23 cellular contexts compared by ENCODE assay signal in the genomic region with DNA sequence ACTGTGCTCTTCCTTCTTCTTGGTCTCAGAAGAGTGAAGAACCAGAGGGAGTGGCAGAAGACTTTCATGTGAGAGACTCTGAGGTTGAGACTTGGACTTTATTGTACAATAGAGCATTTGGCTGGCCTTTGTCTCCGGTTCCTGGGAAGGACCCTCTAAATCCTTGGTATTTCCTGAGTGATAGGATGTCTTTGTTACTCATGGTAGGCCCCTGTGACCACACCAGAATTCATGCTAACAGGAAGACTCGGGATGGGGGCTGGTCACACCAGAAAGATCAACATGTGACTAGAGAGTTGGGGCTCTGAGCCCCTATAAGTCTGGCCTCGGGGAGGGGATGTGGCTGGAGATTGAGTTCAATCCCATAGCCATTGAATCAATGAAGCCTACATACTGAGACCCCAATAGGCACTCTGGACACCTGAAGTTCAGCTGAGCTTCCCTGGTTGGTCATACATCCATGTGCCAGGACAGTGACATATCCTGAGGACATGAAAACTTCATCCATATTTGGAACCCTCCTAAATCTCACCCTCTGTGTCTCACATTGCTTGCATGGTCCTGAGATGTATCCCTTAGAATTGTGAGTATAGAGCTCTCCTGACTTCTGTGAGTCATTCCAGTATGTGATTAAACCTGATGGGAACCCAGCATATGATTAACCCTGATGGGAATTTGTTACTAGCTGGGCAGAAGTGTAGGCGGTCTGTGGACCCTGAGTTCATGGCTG.
A peak's percentile ranks its signal among the peaks of the same experiment; 100 is the strongest.
DNase-seq lines count a peak whose midpoint lies in the region; ATAC-seq and TF ChIP-seq lines count a peak whose summit lies in the region.
"Had no signal": no experiment of that assay in that cellular context is flagged by ENCODE, and none has a peak within 500 bp of the region (broad histone marks: within the 10 kb centered on the region; RNA-seq: fewer than 3 reads in every experiment).

No MANE protein-coding gene starts in this region.

- peak overlapping the region in 1 of 2 experiments; percentile 10 for H2BK12ac ChIP-seq in mesenchymal stem cell (ENCODE audit: low read length in 2 of 2)

- H3K9ac ChIP-seq in mesenchymal stem cell (ENCODE audit: low read length), result no peak overlapping the region

- H3K9me3 Mint-ChIP-seq in activated CD8-positive, alpha-beta T cell treated with anti-CD3 and anti-CD28 coated beads for 36 hours, result no peaks in the 10 kb centered on the region
- H3K9me3 Mint-ChIP-seq in Caco-2 (ENCODE audit: unreplicated experiment), result no peaks in the 10 kb centered on the region
- H3K9me3 Mint-ChIP-seq: activated T-helper 1 cell treated with anti-CD3 and anti-CD28 coated beads, Interleukin-12 subunit alpha, Interleukin-12 subunit beta, Interleukin-2, Interleukin-4 antibody, amounts not matched to agents 30 ng/mL and 10 ng/mL and 1 ng/mL, durations not matched to agents 14 hours and 24 hours and 36 hours; nephron progenitor cell had no signal

- H3K36me3 ChIP-seq in right atrium auricular region, result no peaks in the 10 kb centered on the region
- H3K36me3 ChIP-seq in mesenchymal stem cell (ENCODE audit: control insufficient read depth in 1 of 2, insufficient read depth in 2 of 2, low read depth in 1 of 2, low read length in 2 of 2), result no peaks in the 10 kb centered on the region
- H3K36me3 ChIP-seq in Caco-2 (ENCODE audit: control insufficient read depth, insufficient read depth, low read length), result no peaks in the 10 kb centered on the region
- no peaks in the 10 kb centered on the region for H3K36me3 ChIP-seq in hepatocyte (replicated peaks; ENCODE audit: insufficient read depth, low read depth)
- H3K36me3 ChIP-seq: cardiac muscle cell, gastrocnemius medialis, vagina had no signal

- H3K9me2 ChIP-seq in hepatocyte (replicated peaks; ENCODE audit: insufficient read depth), result no peaks in the 10 kb centered on the region

- H3K27ac ChIP-seq in right atrium auricular region (no peak overlapping the region), coronary artery (no peak overlapping the region), mesenchymal stem cell (ENCODE audit: low read length, poor library complexity, severe bottlenecking) (no peak overlapping the region), hepatocyte (no peak overlapping the region)
- H3K27ac ChIP-seq: A549, C4-2B, cardiac muscle cell, gastrocnemius medialis, vagina had no signal

- no peaks in the 10 kb centered on the region for H3K79me1 ChIP-seq in mesenchymal stem cell (replicated peaks; ENCODE audit: low read length, poor library complexity, severe bottlenecking)

- no TSS peak for BruUV-seq in Caco-2 (replicated peaks; lab: Mats Ljungman, UMichigan)

- CTCF ChIA-PET in activated CD8-positive, alpha-beta T cell treated with anti-CD3 and anti-CD28 coated beads for 36 hours (lab: Charles Lee), result no interaction called here
- CTCF ChIA-PET in Caco-2 (lab: Charles Lee), result no interaction called here

- H2BK5ac ChIP-seq in mesenchymal stem cell (ENCODE audit: low read depth, low read length, poor library complexity, severe bottlenecking), result peak overlapping the region; percentile 20

- H2BK15ac ChIP-seq in mesenchymal stem cell (ENCODE audit: low read depth, poor library complexity, severe bottlenecking), result no peak overlapping the region

- peaks cover 0 to 41% of the 10 kb centered on the region in 2 donors for H3K4me1 ChIP-seq in right atrium auricular region
- peaks cover 42% of the 10 kb centered on the region for H3K4me1 ChIP-seq in mesenchymal stem cell (ENCODE audit: control insufficient read depth, insufficient read depth, low read depth, low read length)
- H3K4me1 ChIP-seq in Caco-2, result no peaks in the 10 kb centered on the region
- H3K4me1 ChIP-seq in hepatocyte (ENCODE audit: insufficient read depth), result peaks cover 3% of the 10 kb centered on the region
- H3K4me1 ChIP-seq: A549 had no signal

- POLR2A ChIA-PET in activated CD8-positive, alpha-beta T cell treated with anti-CD3 and anti-CD28 coated beads for 36 hours (lab: Charles Lee), result interaction anchor here (1.2 kb wide), 1 partner anchor 17 kb away, joined by 3 read pairs; no protein-coding TSS in a partner anchor
- POLR2A ChIA-PET in Caco-2 (lab: Charles Lee), result no interaction called here

- no peak overlapping the region for H3K23ac ChIP-seq in mesenchymal stem cell (ENCODE audit: low read length in 2 of 2)

- H3K18ac ChIP-seq in mesenchymal stem cell (ENCODE audit: low read depth in 1 of 2, low read length in 2 of 2), result no peak overlapping the region

- H3K4me2 ChIP-seq in mesenchymal stem cell (ENCODE audit: low read length, poor library complexity, severe bottlenecking) (no peak overlapping the region), hepatocyte (no peak overlapping the region)
- H3K4me2 ChIP-seq: A549 had no signal

- DNase-seq in right atrium auricular region (ENCODE audit: low spot score) (peak; percentile 53), Right ventricle myocardium inferior (ENCODE audit: missing footprints) (no peak), coronary artery (ENCODE audit: low spot score) (peak; percentile 28), mesenchymal stem cell (peak; percentile 36), Caco-2 (no peak), hepatocyte (ENCODE audit: low spot score) (no peak)
- DNase-seq in activated CD8-positive, alpha-beta T cell treated with anti-CD3 and anti-CD28 coated beads for 36 hours, result no peak
- DNase-seq: erythroblast, gastrocnemius medialis, left cardiac atrium, NCI-H146, NCI-H2171, NCI-H526, nephron progenitor cell, Right ventricle myocardium superior had no signal

- intact Hi-C loops in Right ventricle myocardium inferior (cut with DNase I) (loop anchor here (10.0 kb wide), 1 partner anchor 108 kb away; no protein-coding TSS in a partner anchor), Caco-2 (cut with micrococcal nuclease; ENCODE audit: unreplicated experiment) (loop anchor here (10.0 kb wide), 1 partner anchor 202 kb away; a partner anchor contains a TSS)
- intact Hi-C loops in activated CD8-positive, alpha-beta T cell treated with anti-CD3 and anti-CD28 coated beads for 36 hours (cut with micrococcal nuclease), result no loop called here

- peak overlapping the region; percentile 55 for H4K91ac ChIP-seq in mesenchymal stem cell (ENCODE audit: low read length)

- peaks cover 7% of the 10 kb centered on the region for H3K4me1 Mint-ChIP-seq in activated CD8-positive, alpha-beta T cell treated with anti-CD3 and anti-CD28 coated beads for 36 hours (ENCODE audit: low read depth)
- H3K4me1 Mint-ChIP-seq in Caco-2 (ENCODE audit: low read depth, unreplicated experiment), result no peaks in the 10 kb centered on the region

- H3K4me3 ChIP-seq in right atrium auricular region (no peak overlapping the region), coronary artery (no peak overlapping the region), mesenchymal stem cell (ENCODE audit: insufficient read depth in 1 of 2, low read depth in 1 of 2, low read length in 2 of 2) (no peak overlapping the region), Caco-2 (ENCODE audit: low read depth, low read length) (no peak overlapping the region), hepatocyte (no peak overlapping the region)
- H3K4me3 ChIP-seq: A549, cardiac muscle cell, gastrocnemius medialis, vagina had no signal

- H2AK5ac ChIP-seq in mesenchymal stem cell (ENCODE audit: low read length, severe bottlenecking), result peak overlapping the region; percentile 11

- H2AFZ ChIP-seq in mesenchymal stem cell (ENCODE audit: low read depth, low read length) (no peak overlapping the region), hepatocyte (no peak overlapping the region)

- no peaks in the 10 kb centered on the region for H3K9me3 ChIP-seq in right atrium auricular region
- no peaks in the 10 kb centered on the region for H3K9me3 ChIP-seq in mesenchymal stem cell (ENCODE audit: control insufficient read depth, low read length)
- H3K9me3 ChIP-seq in Caco-2, result no peaks in the 10 kb centered on the region
- no peaks in the 10 kb centered on the region for H3K9me3 ChIP-seq in hepatocyte (ENCODE audit: low read depth)
- H3K9me3 ChIP-seq: A549, gastrocnemius medialis, vagina had no signal

- H3K27ac Mint-ChIP-seq in activated CD8-positive, alpha-beta T cell treated with anti-CD3 and anti-CD28 coated beads for 36 hours, result no peak overlapping the region
- H3K27ac Mint-ChIP-seq in Caco-2 (ENCODE audit: unreplicated experiment), result no peak overlapping the region
- H3K27ac Mint-ChIP-seq: activated T-helper 1 cell treated with anti-CD3 and anti-CD28 coated beads, Interleukin-12 subunit alpha, Interleukin-12 subunit beta, Interleukin-2, Interleukin-4 antibody, amounts not matched to agents 30 ng/mL and 10 ng/mL and 1 ng/mL, durations not matched to agents 14 hours and 24 hours and 36 hours; nephron progenitor cell had no signal

- no peak overlapping the region for H4K8ac ChIP-seq in mesenchymal stem cell (ENCODE audit: low read length)

- TF ChIP-seq CTCF in right atrium auricular region (IDR thresholded peaks at IDR 0.05) (no peak), coronary artery (IDR thresholded peaks at IDR 0.05) (no peak), Caco-2 (IDR thresholded peaks at IDR 0.05; ENCODE audit: insufficient read depth in 1 of 2, low read depth in 1 of 2, low read length in 1 of 2, severe bottlenecking in 1 of 2, unreplicated experiment in 1 of 2) (no peak), hepatocyte (IDR thresholded peaks at IDR 0.05; ENCODE audit: poor library complexity) (no peak)
- TF ChIP-seq CTCF in activated CD8-positive, alpha-beta T cell treated with anti-CD3 and anti-CD28 coated beads for 36 hours (IDR thresholded peaks at IDR 0.05), result no peak

- no peak for ATAC-seq in Right ventricle myocardium inferior
- ATAC-seq in activated CD8-positive, alpha-beta T cell treated with anti-CD3 and anti-CD28 coated beads for 36 hours, result no peak
- ATAC-seq in HG02588 (IDR thresholded peaks at IDR 0.05; ENCODE audit: unreplicated experiment), result no peak
- ATAC-seq: A549; activated CD4-positive, CD25-positive, alpha-beta regulatory T cell treated with anti-CD3 and anti-CD28 coated beads, Interleukin-2, amount 50 U/mL, for 24 hours; gastrocnemius medialis; HCT116; left cardiac atrium had no signal

- H3K36me3 Mint-ChIP-seq in activated CD8-positive, alpha-beta T cell treated with anti-CD3 and anti-CD28 coated beads for 36 hours (ENCODE audit: low read depth), result no peaks in the 10 kb centered on the region
- H3K36me3 Mint-ChIP-seq in Caco-2 (ENCODE audit: insufficient read depth, unreplicated experiment), result no peaks in the 10 kb centered on the region

- H3K27me3 ChIP-seq in right atrium auricular region (no peaks in the 10 kb centered on the region), mesenchymal stem cell (ENCODE audit: control insufficient read depth in 1 of 2, insufficient read depth in 1 of 2, low read length in 2 of 2) (peaks cover 7 to 30% of the 10 kb centered on the region in 2 experiments), Caco-2 (replicated peaks; ENCODE audit: control insufficient read depth, insufficient read depth, low read length) (no peaks in the 10 kb centered on the region), hepatocyte (no peaks in the 10 kb centered on the region)
- H3K27me3 ChIP-seq: cardiac muscle cell, gastrocnemius medialis, vagina had no signal

- H4K20me1 ChIP-seq in hepatocyte (ENCODE audit: insufficient read depth, poor library complexity, severe bottlenecking), result no peaks in the 10 kb centered on the region

- H3K14ac ChIP-seq in mesenchymal stem cell (ENCODE audit: low read length in 2 of 2), result no peak overlapping the region

- H3K79me2 ChIP-seq in hepatocyte, result no peaks in the 10 kb centered on the region

- no peak overlapping the region for H3K4me3 Mint-ChIP-seq in activated CD8-positive, alpha-beta T cell treated with anti-CD3 and anti-CD28 coated beads for 36 hours
- H3K4me3 Mint-ChIP-seq in Caco-2 (ENCODE audit: unreplicated experiment), result no peak overlapping the region
- H3K4me3 Mint-ChIP-seq: activated T-helper 1 cell treated with anti-CD3 and anti-CD28 coated beads, Interleukin-12 subunit alpha, Interleukin-12 subunit beta, Interleukin-2, Interleukin-4 antibody, amounts not matched to agents 30 ng/mL and 10 ng/mL and 1 ng/mL, durations not matched to agents 14 hours and 24 hours and 36 hours had no signal

- peaks cover 3% of the 10 kb centered on the region for H3K27me3 Mint-ChIP-seq in activated CD8-positive, alpha-beta T cell treated with anti-CD3 and anti-CD28 coated beads for 36 hours
- no peaks in the 10 kb centered on the region for H3K27me3 Mint-ChIP-seq in Caco-2 (ENCODE audit: insufficient read depth, unreplicated experiment)

- H2BK120ac ChIP-seq in mesenchymal stem cell (ENCODE audit: low read depth, low read length), result no peak overlapping the region

- no peak overlapping the region for H3K4ac ChIP-seq in mesenchymal stem cell (ENCODE audit: low read depth in 1 of 2, low read length in 2 of 2)

- WGBS in mesenchymal stem cell, result 70% methylated on average over 4 of the region's 4 CpGs
- WGBS in hepatocyte (ENCODE audit: low lambda C conversion rate, missing lambda C conversion rate), result 87% methylated on average over 4 of the region's 4 CpGs

Comparison
In these comparisons a context has a peak if more than half of its experiments do, and no peak if none do; other contexts are left out.
1. DNase-seq: peak in right atrium auricular region (single experiment), coronary artery (single experiment) and mesenchymal stem cell (single experiment); none in Right ventricle myocardium inferior (single experiment), activated CD8-positive, alpha-beta T cell treated with anti-CD3 and anti-CD28 coated beads for 36 hours (single experiment), Caco-2 (0 of 2) and hepatocyte (single experiment).